Comparison of ENCODE assay signal across 13 cellular contexts in genomic region chr19:44626067-44626624, GRCh38. TPM values are rescaled to one million over a fixed set of nuclear protein-coding genes. Genes with fewer than 3 reads are reported as not detected.
A peak's percentile ranks its signal among the peaks of the same experiment; 100 is the strongest.
DNase-seq lines count a peak whose midpoint lies in the region; ATAC-seq and TF ChIP-seq lines count a peak whose summit lies in the region.
"Had no signal": no experiment of that assay in that cellular context is flagged by ENCODE, and none has a peak within 500 bp of the region (broad histone marks: within the 10 kb centered on the region; RNA-seq: fewer than 3 reads in every experiment).

No MANE protein-coding gene starts in this region.

- no peaks in the 10 kb centered on the region for H3K9me2 ChIP-seq in SK-N-SH

- H3K9me3 ChIP-seq in SK-N-SH (no peaks in the 10 kb centered on the region), fibroblast of lung (ENCODE audit: control insufficient read depth, insufficient read depth, low read depth, low read length) (no peaks in the 10 kb centered on the region)

- TF ChIP-seq EP300 in SK-N-SH (IDR thresholded peaks at IDR 0.05; ENCODE audit: borderline replicate concordance in 1 of 2, low read depth in 1 of 2, low read length in 1 of 2) = peak in 1 of 2 experiments; percentile 82; a peak in 2 of 4 replicates

- no peak for TF ChIP-seq CTCF in SK-N-SH (IDR thresholded peaks at IDR 0.05)
- TF ChIP-seq CTCF in fibroblast of lung (conservative IDR thresholded peaks at IDR 0.05 in 1 of 2, IDR thresholded peaks at IDR 0.05 in 1 of 2; ENCODE audit: low read depth in 1 of 2, low read length in 2 of 2) = no peak
- no peak for TF ChIP-seq CTCF in osteocyte (IDR thresholded peaks at IDR 0.05)

- H3K27me3 Mint-ChIP-seq in osteocyte (ENCODE audit: unreplicated experiment) = no peaks in the 10 kb centered on the region

- H3K4me1 ChIP-seq in SK-N-SH (ENCODE audit: control insufficient read depth in 1 of 2, insufficient read depth in 2 of 2, low read depth in 1 of 2, low read length in 1 of 2) (0 out of 4 replicates have a peak, but pooled peaks cover 0 to 11% of the 10 kb centered on the region in 2 experiments), fibroblast of lung (ENCODE audit: control insufficient read depth, extremely low read depth, insufficient read depth, low read length) (peaks cover 4% of the 10 kb centered on the region)

- 5% methylated on average over 1 of the region's 1 CpG for WGBS in SK-N-SH (ENCODE audit: low lambda C conversion rate)

- DNase-seq in EL (peak; percentile 99), SK-N-SH (no peak), fibroblast of lung (ENCODE audit: low read depth in 2 of 2) (peak; percentile 86 to 98), osteocyte (ENCODE audit: extremely low spot score, unreplicated experiment) (no peak), NCI-H2196 (lab: John Stamatoyannopoulos, UW; ENCODE audit: unreplicated experiment) (no peak), NCI-H2227 (lab: John Stamatoyannopoulos, UW; ENCODE audit: unreplicated experiment) (no peak), head of caudate nucleus (no peak)
- DNase-seq: activated naive CD4-positive, alpha-beta T cell treated with anti-CD3 and anti-CD28 coated beads for 36 hours; DMS79; erythroblast; stimulated activated CD4-positive, alpha-beta T cell treated with anti-CD3 and anti-CD28 coated beads, Interleukin-4, amount 100 ng/mL, for 1 hour had no signal

- H3K79me2 ChIP-seq in SK-N-SH (ENCODE audit: insufficient read depth) (no peaks in the 10 kb centered on the region), fibroblast of lung (ENCODE audit: control insufficient read depth, insufficient read depth, low read length) (no peaks in the 10 kb centered on the region)

- POLR2A ChIA-PET in SK-N-SH (lab: Yijun Ruan, JAX) = no interaction called here

- H3K36me3 ChIP-seq in SK-N-SH (replicated peaks in 1 of 2; ENCODE audit: control insufficient read depth in 1 of 2, insufficient read depth in 2 of 2, low read length in 1 of 2) (no peaks in the 10 kb centered on the region), fibroblast of lung (ENCODE audit: control insufficient read depth, insufficient read depth, low read length) (no peaks in the 10 kb centered on the region)

- no peaks in the 10 kb centered on the region for H3K9me3 Mint-ChIP-seq in osteocyte (ENCODE audit: unreplicated experiment)

- H3K9ac ChIP-seq in SK-N-SH (peak overlapping the region; percentile 19; the same call in 1 of the 2 replicates), fibroblast of lung (ENCODE audit: insufficient read depth, low read length) (no peak overlapping the region)

- no peak for TF ChIP-seq RAD21 in SK-N-SH (IDR thresholded peaks at IDR 0.05; ENCODE audit: low read length)

- CTCF ChIA-PET in SK-N-SH (lab: Yijun Ruan, JAX) = interaction anchor here (1.1 to 2.1 kb wide), 5 partner anchors 14 to 145 kb away, joined by 4 to 5 read pairs (median 4); no protein-coding TSS in a partner anchor

- peak overlapping the region in 1 of 2 experiments; percentile 78; a peak in 2 of 4 replicates for H3K27ac ChIP-seq in SK-N-SH (ENCODE audit: low read depth in 2 of 2, low read length in 1 of 2)
- H3K27ac ChIP-seq in fibroblast of lung (ENCODE audit: insufficient read depth, low read length) = peak overlapping the region; percentile 66

- intact Hi-C loops in head of caudate nucleus (cut with DNase I) = no loop called here

- H2AFZ ChIP-seq in SK-N-SH (ENCODE audit: low read depth) (no peak overlapping the region), fibroblast of lung (ENCODE audit: low read length) (no peak overlapping the region)

- peaks cover 13% of the 10 kb centered on the region for H3F3A ChIP-seq in SK-N-SH (replicated peaks; ENCODE audit: insufficient read depth)

- H3K4me1 Mint-ChIP-seq in osteocyte (ENCODE audit: unreplicated experiment) = peaks cover 14% of the 10 kb centered on the region

- H4K20me1 ChIP-seq in SK-N-SH (ENCODE audit: insufficient read depth) (no peaks in the 10 kb centered on the region), fibroblast of lung (ENCODE audit: control insufficient read depth, extremely low read depth, insufficient read depth, low read length) (no peaks in the 10 kb centered on the region)

- H3K27me3 ChIP-seq in SK-N-SH (ENCODE audit: insufficient read depth) (no peaks in the 10 kb centered on the region), fibroblast of lung (ENCODE audit: control insufficient read depth, insufficient read depth, low read length) (no peaks in the 10 kb centered on the region)

- no peak overlapping the region for H3K4me3 Mint-ChIP-seq in osteocyte (ENCODE audit: unreplicated experiment)
- H3K4me3 Mint-ChIP-seq: activated naive CD4-positive, alpha-beta T cell treated with anti-CD3 and anti-CD28 coated beads for 36 hours; type B pancreatic cell had no signal

- H3K27ac Mint-ChIP-seq in osteocyte (ENCODE audit: unreplicated experiment) = peak overlapping the region; percentile 47
- H3K27ac Mint-ChIP-seq: activated naive CD4-positive, alpha-beta T cell treated with anti-CD3 and anti-CD28 coated beads for 36 hours; type B pancreatic cell had no signal

- no peak overlapping the region for H3K4me3 ChIP-seq in SK-N-SH (ENCODE audit: low read depth in 2 of 2, low read length in 1 of 2)
- no peak overlapping the region for H3K4me3 ChIP-seq in fibroblast of lung (replicated peaks in 1 of 4; ENCODE audit: control extremely low read depth in 1 of 4, insufficient read depth in 1 of 4, low read depth in 3 of 4, low read length in 4 of 4)

- no peak for ATAC-seq in HG03378 (IDR thresholded peaks at IDR 0.05; ENCODE audit: unreplicated experiment)

- H3K36me3 Mint-ChIP-seq in osteocyte (ENCODE audit: unreplicated experiment) = no peaks in the 10 kb centered on the region
- H3K36me3 Mint-ChIP-seq: type B pancreatic cell had no signal

- 0 out of 2 replicates have a peak overlapping the region, but pooled peaks have one; percentile 10 for H3K4me2 ChIP-seq in SK-N-SH
- H3K4me2 ChIP-seq in fibroblast of lung (ENCODE audit: extremely low read depth, insufficient read depth, low read length) = no peak overlapping the region

TF ChIP-seq in SK-N-SH, 30 proteins besides CTCF, POLR2A, EP300 and RAD21 (continues in another document):
- no peak for TF ChIP-seq GABPA (IDR thresholded peaks at IDR 0.05; ENCODE audit: low read depth)
- TF ChIP-seq TCF12 (IDR thresholded peaks at IDR 0.05) = peak; percentile 77
- peak; percentile 81; the same call in 1 of the 2 replicates for TF ChIP-seq POLR2AphosphoS5 (IDR thresholded peaks at IDR 0.05; ENCODE audit: low read depth, low read length)
- peak; percentile 99 for TF ChIP-seq NFIC (IDR thresholded peaks at IDR 0.05; ENCODE audit: borderline replicate concordance)
- TF ChIP-seq MXI1 (IDR thresholded peaks at IDR 0.05; ENCODE audit: low read depth, low read length) = no peak
- TF ChIP-seq EZH2phosphoT487 (IDR thresholded peaks at IDR 0.05; ENCODE audit: borderline replicate concordance, low read depth) = no peak
- TF ChIP-seq, protein P1, sequence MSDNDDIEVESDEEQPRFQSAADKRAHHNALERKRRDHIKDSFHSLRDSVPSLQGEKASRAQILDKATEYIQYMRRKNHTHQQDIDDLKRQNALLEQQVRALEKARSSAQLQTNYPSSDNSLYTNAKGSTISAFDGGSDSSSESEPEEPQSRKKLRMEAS (IDR thresholded peaks at IDR 0.05; ENCODE audit: low read depth) = peak; percentile 39
- no peak for TF ChIP-seq CHD2 (IDR thresholded peaks at IDR 0.05; ENCODE audit: low read length, partially characterized antibody)
- no peak for TF ChIP-seq FOXJ3 (CRISPR knock-in tag; IDR thresholded peaks at IDR 0.05)
- no peak for TF ChIP-seq TAF1 (IDR thresholded peaks at IDR 0.05; ENCODE audit: borderline replicate concordance, low read depth, low read length)
- TF ChIP-seq RFX5 (IDR thresholded peaks at IDR 0.05; ENCODE audit: low read length) = no peak
- TF ChIP-seq MEF2A (IDR thresholded peaks at IDR 0.05; ENCODE audit: borderline replicate concordance, low read depth) = peak; percentile 68; the same call in 1 of the 2 replicates
- TF ChIP-seq FOXM1 (IDR thresholded peaks at IDR 0.05; ENCODE audit: low read depth) = no peak

RNA-seq across cellular contexts. Expression of gene IGSF23, which starts 12.8 kb away (rescaled TPM):
- polyA plus RNA-seq in SK-N-SH (2012; rRNA removed) (0.08 and 0.10 TPM in 2 replicates), fibroblast of lung (0.53 and 1.3 TPM in 2 replicates)
- polyA plus RNA-seq in SK-N-SH (2012; cell fraction: cytosol; rRNA removed) = 0.08 TPM in 2 replicates
- 0.05 TPM in 1 of 2 replicates, not detected in the other for polyA plus RNA-seq in SK-N-SH (2012; cell fraction: nucleus; rRNA removed)
- total RNA-seq in fibroblast of lung (0.26 and 0.33 TPM in 2 replicates), osteocyte (not detected in 2 replicates)
- polyA plus RNA-seq in fibroblast of lung (2012) = 0.92 and 3.0 TPM in 2 replicates
- polyA minus RNA-seq in fibroblast of lung (ENCODE audit: low replicate concordance) = not detected in 2 replicates
- total RNA-seq: activated naive CD4-positive, alpha-beta T cell treated with anti-CD3 and anti-CD28 coated beads for 36 hours had no signal

RNA-seq across cellular contexts. Expression of gene PVR, which starts 17.6 kb away (rescaled TPM):
- polyA plus RNA-seq in SK-N-SH (2012; rRNA removed) (90.2 and 90.8 TPM in 2 replicates), fibroblast of lung (167 and 230 TPM in 2 replicates)
- polyA plus RNA-seq in SK-N-SH (2012; cell fraction: cytosol; rRNA removed) = 51.9 and 73.3 TPM in 2 replicates
- 65.6 and 91.5 TPM in 2 replicates for polyA plus RNA-seq in SK-N-SH (2012; cell fraction: nucleus; rRNA removed)
- total RNA-seq in fibroblast of lung (98.1 and 229 TPM in 2 replicates), osteocyte (29.2 and 31.4 TPM in 2 replicates)
- polyA plus RNA-seq in fibroblast of lung (2012) = 120 and 175 TPM in 2 replicates
- polyA minus RNA-seq in fibroblast of lung (ENCODE audit: low replicate concordance) = 229 and 330 TPM in 2 replicates

RNA-seq across cellular contexts. Expression of gene CEACAM19, which starts 45.1 kb away (rescaled TPM):
- polyA plus RNA-seq in SK-N-SH (2012; rRNA removed) = 1.4 and 2.0 TPM in 2 replicates
- polyA plus RNA-seq in SK-N-SH (2012; cell fraction: cytosol; rRNA removed) = 0.35 and 0.49 TPM in 2 replicates
- 11.3 and 11.7 TPM in 2 replicates for polyA plus RNA-seq in SK-N-SH (2012; cell fraction: nucleus; rRNA removed)
- total RNA-seq in fibroblast of lung = 3.1 and 7.8 TPM in 2 replicates
- 7.7 and 9.9 TPM in 2 replicates for polyA plus RNA-seq in fibroblast of lung
- 13.4 and 17.4 TPM in 2 replicates for polyA plus RNA-seq in fibroblast of lung (2012)
- polyA minus RNA-seq in fibroblast of lung (ENCODE audit: low replicate concordance) = 9.1 and 12.4 TPM in 2 replicates
- 6.3 and 7.4 TPM in 2 replicates for total RNA-seq in osteocyte

Comparison
In these comparisons a context has a peak if more than half of its experiments do, and no peak if none do; other contexts are left out.
1. DNase-seq: peak in EL (single experiment) and fibroblast of lung (2 of 2); none in SK-N-SH (single experiment), osteocyte (single experiment), NCI-H2196 (single experiment), NCI-H2227 (single experiment) and head of caudate nucleus (0 of 42).